ENCODE assay signal across 1 cellular context in genomic region chr16:46862555-46863447, GRCh38.
TF ChIP-seq lines count a peak whose summit lies in the region.

No MANE protein-coding gene starts in this region.

TF ChIP-seq in IMR-90, 13 proteins besides CTCF, POLR2A, EP300 and RAD21:
- TF ChIP-seq MAZ (IDR thresholded peaks at IDR 0.05; ENCODE audit: borderline replicate concordance, low read depth, low read length) (no peak), ELK1 (IDR thresholded peaks at IDR 0.05; ENCODE audit: borderline replicate concordance, low read depth, low read length) (no peak), MAFK (IDR thresholded peaks at IDR 0.05; ENCODE audit: low read depth, low read length) (no peak), FOS (IDR thresholded peaks at IDR 0.05; ENCODE audit: low read depth, low read length) (no peak), SMC3 (IDR thresholded peaks at IDR 0.05; ENCODE audit: low read depth, low read length) (no peak), CEBPB (IDR thresholded peaks at IDR 0.05; ENCODE audit: low read depth, low read length) (no peak), RFX5 (IDR thresholded peaks at IDR 0.05; ENCODE audit: low read depth, low read length) (no peak), MXI1 (IDR thresholded peaks at IDR 0.05; ENCODE audit: borderline replicate concordance, low read depth, low read length) (no peak), NFE2L2 (IDR thresholded peaks at IDR 0.05; ENCODE audit: low read depth, low read length) (no peak), RCOR1 (IDR thresholded peaks at IDR 0.05; ENCODE audit: insufficient replicate concordance, low read length) (no peak), CHD1 (IDR thresholded peaks at IDR 0.05; ENCODE audit: low read depth, low read length) (no peak), BHLHE40 (IDR thresholded peaks at IDR 0.05; ENCODE audit: low read depth, low read length) (no peak)
- TF ChIP-seq, protein P1, sequence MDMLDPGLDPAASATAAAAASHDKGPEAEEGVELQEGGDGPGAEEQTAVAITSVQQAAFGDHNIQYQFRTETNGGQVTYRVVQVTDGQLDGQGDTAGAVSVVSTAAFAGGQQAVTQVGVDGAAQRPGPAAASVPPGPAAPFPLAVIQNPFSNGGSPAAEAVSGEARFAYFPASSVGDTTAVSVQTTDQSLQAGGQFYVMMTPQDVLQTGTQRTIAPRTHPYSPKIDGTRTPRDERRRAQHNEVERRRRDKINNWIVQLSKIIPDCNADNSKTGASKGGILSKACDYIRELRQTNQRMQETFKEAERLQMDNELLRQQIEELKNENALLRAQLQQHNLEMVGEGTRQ (IDR thresholded peaks at IDR 0.05; ENCODE audit: low read depth, low read length) = no peak
